In the genomic region with DNA sequence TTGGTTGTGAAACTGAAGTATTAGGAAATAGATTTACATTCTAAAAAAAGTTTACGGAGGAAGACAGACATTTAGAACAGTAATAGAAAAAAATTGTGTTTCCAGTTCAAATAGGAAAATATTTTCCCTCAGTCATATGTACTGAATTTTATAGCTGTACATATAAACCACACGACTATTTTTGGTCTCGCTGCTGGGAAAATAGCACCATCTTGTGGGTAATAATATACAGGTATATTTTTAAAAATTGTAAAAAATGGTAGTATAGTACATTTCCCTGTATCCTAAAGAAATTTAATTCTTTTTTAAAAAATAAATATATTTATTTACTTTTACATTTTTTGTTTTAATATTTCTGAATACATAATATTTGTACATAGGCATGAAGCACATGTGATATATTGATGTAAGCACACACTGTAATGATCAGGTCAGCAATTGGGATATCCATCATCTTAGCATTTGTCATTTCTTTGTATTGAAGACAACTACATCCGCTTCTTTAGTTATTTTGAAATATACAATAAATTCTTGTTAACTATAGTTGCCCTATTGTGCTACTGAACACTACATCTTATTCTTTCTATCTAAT, we compare ENCODE assay signal across 8 cellular contexts.
DNase-seq lines count a peak whose midpoint lies in the region; ATAC-seq and TF ChIP-seq lines count a peak whose summit lies in the region.

No MANE protein-coding gene starts in this region.

- H3K36me3 ChIP-seq in adrenal gland (replicated peaks in 1 of 2) (no peaks in the 10 kb centered on the region), ovary (no peaks in the 10 kb centered on the region)

- no peak overlapping the region for H3K4me3 Mint-ChIP-seq in mesothelial cell of epicardium

- peaks cover 4% of the 10 kb centered on the region for H3K27me3 ChIP-seq in adrenal gland
- H3K27me3 ChIP-seq in ovary = no peaks in the 10 kb centered on the region

- H3K9me3 Mint-ChIP-seq in mesothelial cell of epicardium = no peaks in the 10 kb centered on the region

- TF ChIP-seq EP300 in Ishikawa (IDR thresholded peaks at IDR 0.05; ENCODE audit: borderline replicate concordance) (no peak), ovary (IDR thresholded peaks at IDR 0.05) (no peak)

- TF ChIP-seq RAD21 in Ishikawa (IDR thresholded peaks at IDR 0.05; ENCODE audit: low read depth) = peak; percentile 59

- no peak for TF ChIP-seq POLR2A in adrenal gland (IDR thresholded peaks at IDR 0.05)
- TF ChIP-seq POLR2A in ovary (IDR thresholded peaks at IDR 0.05) = no peak

- no peak overlapping the region for H3K4me3 ChIP-seq in GM12865 (ENCODE audit: low read depth, low read length)
- no peak overlapping the region for H3K4me3 ChIP-seq in adrenal gland
- no peak overlapping the region for H3K4me3 ChIP-seq in ovary

- H3K4me1 ChIP-seq in adrenal gland (replicated peaks in 1 of 2) (no peaks in the 10 kb centered on the region), ovary (ENCODE audit: insufficient read depth) (no peaks in the 10 kb centered on the region)

- no peaks in the 10 kb centered on the region for H3K27me3 Mint-ChIP-seq in mesothelial cell of epicardium (ENCODE audit: low read depth)

- TF ChIP-seq CTCF in GM12865 (IDR thresholded peaks at IDR 0.05; ENCODE audit: insufficient read depth, low read depth, low read length, missing control alignments) (peak; percentile 10), adrenal gland (IDR thresholded peaks at IDR 0.05) (peak; percentile 3 to 49 (median 18)), mesothelial cell of epicardium (IDR thresholded peaks at IDR 0.05; ENCODE audit: unreplicated experiment) (peak; percentile 72), ovary (IDR thresholded peaks at IDR 0.05) (no peak)

- H3K4me1 Mint-ChIP-seq in mesothelial cell of epicardium = peaks cover 5% of the 10 kb centered on the region

- H3K36me3 Mint-ChIP-seq in mesothelial cell of epicardium = no peaks in the 10 kb centered on the region

- H3K27ac Mint-ChIP-seq in mesothelial cell of epicardium = no peak overlapping the region

- H3K27ac ChIP-seq in adrenal gland (no peak overlapping the region), ovary (no peak overlapping the region)

- no peak for DNase-seq in GM12865 (ENCODE audit: low read depth)
- DNase-seq in adrenal gland = no peak
- no peak for DNase-seq in mesothelial cell of epicardium (ENCODE audit: low spot score in 2 of 2, unreplicated experiment in 2 of 2)
- no peak for DNase-seq in epidermal melanocyte (ENCODE audit: insufficient read length, low spot score)
- DNase-seq in ovary = no peak

- 37 to 47% (median 38%) methylated on average over 4 of the region's 4 CpGs for WGBS in adrenal gland, 4 donors
- WGBS in ovary, 3 donors = 36 to 40% (median 37%) methylated on average over 4 of the region's 4 CpGs

- intact Hi-C loops in adrenal gland (cut with DNase I) (no loop called here), ovary (cut with DNase I) (no loop called here)

- ATAC-seq in HG03521 (IDR thresholded peaks at IDR 0.05; ENCODE audit: unreplicated experiment) (no peak), GM18907 (IDR thresholded peaks at IDR 0.05; ENCODE audit: unreplicated experiment) (no peak)

- H3K9me3 ChIP-seq in adrenal gland (replicated peaks in 1 of 3) (peaks cover 0 to 5% (median 0%) of the 10 kb centered on the region in 3 donors), ovary (no peaks in the 10 kb centered on the region)

TF ChIP-seq in Ishikawa, 13 proteins besides CTCF, POLR2A, EP300 and RAD21:
- TF ChIP-seq CREB1 (IDR thresholded peaks at IDR 0.05; ENCODE audit: low read depth) (no peak), ZBTB7A (IDR thresholded peaks at IDR 0.05; ENCODE audit: low read depth) (no peak), CEBPB (IDR thresholded peaks at IDR 0.05) (no peak), TCF12 (IDR thresholded peaks at IDR 0.05; ENCODE audit: low read depth) (no peak), EGR1 (IDR thresholded peaks at IDR 0.05) (no peak), FOXM1 (IDR thresholded peaks at IDR 0.05; ENCODE audit: borderline replicate concordance, low read depth) (no peak), TAF1 (IDR thresholded peaks at IDR 0.05; ENCODE audit: low read depth) (no peak)
- TF ChIP-seq, protein P1, sequence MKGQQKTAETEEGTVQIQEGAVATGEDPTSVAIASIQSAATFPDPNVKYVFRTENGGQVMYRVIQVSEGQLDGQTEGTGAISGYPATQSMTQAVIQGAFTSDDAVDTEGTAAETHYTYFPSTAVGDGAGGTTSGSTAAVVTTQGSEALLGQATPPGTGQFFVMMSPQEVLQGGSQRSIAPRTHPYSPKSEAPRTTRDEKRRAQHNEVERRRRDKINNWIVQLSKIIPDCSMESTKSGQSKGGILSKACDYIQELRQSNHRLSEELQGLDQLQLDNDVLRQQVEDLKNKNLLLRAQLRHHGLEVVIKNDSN (IDR thresholded peaks at IDR 0.05) = no peak
- TF ChIP-seq, protein P2, sequence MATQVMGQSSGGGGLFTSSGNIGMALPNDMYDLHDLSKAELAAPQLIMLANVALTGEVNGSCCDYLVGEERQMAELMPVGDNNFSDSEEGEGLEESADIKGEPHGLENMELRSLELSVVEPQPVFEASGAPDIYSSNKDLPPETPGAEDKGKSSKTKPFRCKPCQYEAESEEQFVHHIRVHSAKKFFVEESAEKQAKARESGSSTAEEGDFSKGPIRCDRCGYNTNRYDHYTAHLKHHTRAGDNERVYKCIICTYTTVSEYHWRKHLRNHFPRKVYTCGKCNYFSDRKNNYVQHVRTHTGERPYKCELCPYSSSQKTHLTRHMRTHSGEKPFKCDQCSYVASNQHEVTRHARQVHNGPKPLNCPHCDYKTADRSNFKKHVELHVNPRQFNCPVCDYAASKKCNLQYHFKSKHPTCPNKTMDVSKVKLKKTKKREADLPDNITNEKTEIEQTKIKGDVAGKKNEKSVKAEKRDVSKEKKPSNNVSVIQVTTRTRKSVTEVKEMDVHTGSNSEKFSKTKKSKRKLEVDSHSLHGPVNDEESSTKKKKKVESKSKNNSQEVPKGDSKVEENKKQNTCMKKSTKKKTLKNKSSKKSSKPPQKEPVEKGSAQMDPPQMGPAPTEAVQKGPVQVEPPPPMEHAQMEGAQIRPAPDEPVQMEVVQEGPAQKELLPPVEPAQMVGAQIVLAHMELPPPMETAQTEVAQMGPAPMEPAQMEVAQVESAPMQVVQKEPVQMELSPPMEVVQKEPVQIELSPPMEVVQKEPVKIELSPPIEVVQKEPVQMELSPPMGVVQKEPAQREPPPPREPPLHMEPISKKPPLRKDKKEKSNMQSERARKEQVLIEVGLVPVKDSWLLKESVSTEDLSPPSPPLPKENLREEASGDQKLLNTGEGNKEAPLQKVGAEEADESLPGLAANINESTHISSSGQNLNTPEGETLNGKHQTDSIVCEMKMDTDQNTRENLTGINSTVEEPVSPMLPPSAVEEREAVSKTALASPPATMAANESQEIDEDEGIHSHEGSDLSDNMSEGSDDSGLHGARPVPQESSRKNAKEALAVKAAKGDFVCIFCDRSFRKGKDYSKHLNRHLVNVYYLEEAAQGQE (IDR thresholded peaks at IDR 0.05; ENCODE audit: low read depth) = no peak
TF ChIP-seq in Ishikawa: peak in this region for 0.

Comparison
In these comparisons a context has a peak if more than half of its experiments do, and no peak if none do; other contexts are left out.
1. CTCF ChIP-seq: peak in GM12865 (single experiment), adrenal gland (6 of 6) and mesothelial cell of epicardium (single experiment); none in ovary (0 of 3).